Comparison of ENCODE assay signal across 19 cellular contexts in the genomic region with DNA sequence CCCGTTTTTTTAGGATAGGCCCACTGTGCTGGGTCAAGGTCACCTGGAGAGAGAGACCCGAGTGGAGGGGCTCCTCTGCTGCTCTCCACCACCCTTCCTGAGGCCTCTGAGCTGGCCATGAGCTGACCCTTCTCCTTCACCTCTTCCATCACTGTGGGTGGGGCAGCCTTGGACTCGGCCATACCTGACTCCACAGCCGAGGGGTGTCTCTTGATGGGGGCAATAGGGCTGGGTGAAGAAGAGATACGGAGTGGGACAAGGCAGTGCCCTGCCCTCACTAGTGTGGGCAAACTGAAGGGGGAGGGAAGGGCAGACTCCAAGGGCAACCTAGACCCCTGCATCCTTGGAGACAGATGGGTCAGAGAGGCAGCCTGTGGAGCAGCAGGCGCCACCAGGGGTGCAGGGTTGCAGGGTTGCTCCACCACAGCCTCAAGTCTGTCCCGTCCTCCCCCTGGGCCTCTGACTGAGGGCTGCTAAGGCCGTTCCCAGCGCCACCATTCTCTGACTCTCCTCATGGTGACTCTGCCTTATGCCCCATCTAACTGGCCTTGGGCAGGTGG.
"Had no signal": no experiment of that assay in that cellular context is flagged by ENCODE, and none has a peak within 500 bp of the region (broad histone marks: within the 10 kb centered on the region; RNA-seq: fewer than 3 reads in every experiment).

No MANE protein-coding gene starts in this region.

- H3K4me1 ChIP-seq: SJSA1 had no signal

- H3K27me3 ChIP-seq: MG63, SJSA1 had no signal

- H3K36me3 ChIP-seq: MG63, SJSA1 had no signal

- DNase-seq: KBM-7, MG63, NCI-H1092, NCI-H1105 treated with DMSO at 0.1 percent for 48 hours, NCI-H1417 treated with DMSO at 0.1 percent for 48 hours, NCI-H146, NCI-H1694 treated with DMSO at 0.1 percent for 48 hours, NCI-H1930, NCI-H2081, NCI-H2107, NCI-H2227 treated with DMSO at 0.1 percent for 48 hours, NCI-H524 treated with DMSO at 0.1 percent for 48 hours, NCI-H69, NCI-H774, Right ventricle myocardium superior, RPMI8226, SIG-M5 had no signal

- H3K27ac ChIP-seq: SJSA1, SK-N-MC had no signal

- H3K4me3 ChIP-seq: MG63, SJSA1, SK-N-MC had no signal

- H3K9me3 ChIP-seq: MG63, SJSA1 had no signal
